Comparison of ENCODE assay signal across 8 cellular contexts in the genomic region with DNA sequence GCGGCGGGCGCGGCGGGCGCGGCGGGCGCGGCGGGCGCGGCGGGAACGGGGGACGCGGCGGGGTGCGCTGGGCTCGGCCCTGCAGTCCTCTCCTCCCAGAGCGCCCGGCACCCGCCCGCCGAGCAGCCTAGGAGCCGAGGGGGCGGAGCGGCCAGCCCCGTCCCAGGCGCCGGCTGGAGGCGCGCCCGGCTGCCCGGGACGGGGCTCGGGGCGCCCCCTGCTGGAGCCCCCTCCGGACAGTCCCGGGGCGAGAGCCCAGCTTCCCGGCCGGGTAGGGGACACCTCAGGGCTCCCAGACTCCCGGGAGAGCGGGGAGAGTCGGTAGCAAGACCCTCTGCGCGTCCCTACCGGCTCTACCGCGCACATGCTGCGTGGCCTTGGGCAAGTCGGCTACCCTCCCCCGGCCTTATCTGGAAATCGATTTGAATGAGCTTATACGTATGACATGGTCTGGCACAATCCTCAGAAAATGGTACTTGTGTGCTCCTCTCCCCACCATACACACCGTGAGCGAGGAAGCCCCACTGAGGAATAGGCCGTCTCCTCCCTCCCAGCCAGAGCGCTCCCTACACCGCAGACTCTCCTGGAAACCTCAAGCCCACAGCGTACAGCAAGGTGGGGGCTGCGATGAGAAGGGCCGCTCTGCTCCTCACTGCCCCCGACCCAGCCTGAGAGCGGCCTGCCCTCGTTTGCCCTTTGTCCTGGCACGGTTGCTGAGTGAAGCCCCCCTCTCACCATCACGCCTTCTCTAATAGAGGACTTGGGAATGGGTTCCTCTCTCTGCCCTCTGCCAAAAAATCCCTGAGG. TPM values are rescaled to one million over a fixed set of nuclear protein-coding genes. Genes with fewer than 3 reads are reported as not detected.
DNase-seq lines count a peak whose midpoint lies in the region; TF ChIP-seq lines count a peak whose summit lies in the region.

Gene DAPK2 (minus strand): TSS at position 139 of the 807 bp plus-strand sequence. CDS start 6,224 bp downstream, outside the sequence.

- no peak for TF ChIP-seq EP300 in suprapubic skin (IDR thresholded peaks at IDR 0.05)

- no peak within 1 kb of the TSS for H3K27ac Mint-ChIP-seq in activated naive CD4-positive, alpha-beta T cell treated with anti-CD3 and anti-CD28 coated beads, Interleukin-2, amount 50 U/mL, for 24 hours
- H3K27ac Mint-ChIP-seq in glutamatergic neuron (ENCODE audit: unreplicated experiment) = no peak within 1 kb of the TSS

- TF ChIP-seq CTCF in glutamatergic neuron (IDR thresholded peaks at IDR 0.05; ENCODE audit: partially characterized antibody, unreplicated experiment) (peak; percentile 75), osteoblast (IDR thresholded peaks at IDR 0.05; ENCODE audit: extremely low read depth, low read depth, low read length) (peak; percentile 60), suprapubic skin (IDR thresholded peaks at IDR 0.05) (peak; percentile 31 to 83)

- H3K36me3 ChIP-seq in osteoblast (ENCODE audit: insufficient read depth, low read length) (no peaks in the 10 kb centered on the region), suprapubic skin (no peaks in the 10 kb centered on the region)

- H3K36me3 Mint-ChIP-seq in activated naive CD4-positive, alpha-beta T cell treated with anti-CD3 and anti-CD28 coated beads, Interleukin-2, amount 50 U/mL, for 24 hours = no peaks in the 10 kb centered on the region
- no peaks in the 10 kb centered on the region for H3K36me3 Mint-ChIP-seq in glutamatergic neuron (ENCODE audit: unreplicated experiment)

- H3K27me3 ChIP-seq in osteoblast (ENCODE audit: insufficient read depth, low read length) = peaks cover 28% of the 10 kb centered on the region
- H3K27me3 ChIP-seq in suprapubic skin = no peaks in the 10 kb centered on the region

- no peaks in the 10 kb centered on the region for H3K79me2 ChIP-seq in osteoblast (ENCODE audit: insufficient read depth, low read length)

- no peaks in the 10 kb centered on the region for H3K9me3 Mint-ChIP-seq in activated naive CD4-positive, alpha-beta T cell treated with anti-CD3 and anti-CD28 coated beads, Interleukin-2, amount 50 U/mL, for 24 hours
- H3K9me3 Mint-ChIP-seq in glutamatergic neuron (ENCODE audit: unreplicated experiment) = peaks cover 4% of the 10 kb centered on the region

- H3K4me3 ChIP-seq in osteoblast (ENCODE audit: insufficient read depth, low read length) (peak within 1 kb of the TSS; percentile 73), suprapubic skin (peak within 1 kb of the TSS; percentile 59)

- peaks cover 13% of the 10 kb centered on the region for H3K4me1 Mint-ChIP-seq in activated naive CD4-positive, alpha-beta T cell treated with anti-CD3 and anti-CD28 coated beads, Interleukin-2, amount 50 U/mL, for 24 hours
- H3K4me1 Mint-ChIP-seq in glutamatergic neuron (ENCODE audit: low read depth, unreplicated experiment) = peaks cover 5% of the 10 kb centered on the region

- peak; percentile 71 for DNase-seq in NK-92 treated with Interleukin-12 subunit alpha and Interleukin-12 subunit beta, amount 100 ng/mL, for 24 hours (lab: John Stamatoyannopoulos, UW)
- no peak for DNase-seq in NK-92 (lab: John Stamatoyannopoulos, UW; ENCODE audit: unreplicated experiment)
- peak; percentile 85 for DNase-seq in HT-29 (ENCODE audit: low spot score)
- peak; percentile 19 for DNase-seq in SKM-1 (lab: John Stamatoyannopoulos, UW; ENCODE audit: unreplicated experiment)
- peak; percentile 69 for DNase-seq in glutamatergic neuron
- DNase-seq in osteoblast (ENCODE audit: insufficient read length, low spot score, missing footprints) = peak; percentile 99
- DNase-seq in suprapubic skin (ENCODE audit: low spot score in 2 of 2) = peak in 1 of 2 donors; percentile 71

- H3K4me2 ChIP-seq in osteoblast (ENCODE audit: insufficient read depth, low read length) = peak within 1 kb of the TSS; percentile 97

- peaks cover 6% of the 10 kb centered on the region for H4K20me1 ChIP-seq in osteoblast (ENCODE audit: insufficient read depth, low read length)

- H3K9me3 ChIP-seq in osteoblast (ENCODE audit: low read depth, low read length) (no peaks in the 10 kb centered on the region), suprapubic skin (no peaks in the 10 kb centered on the region)

- peaks cover 11% of the 10 kb centered on the region for H3K4me1 ChIP-seq in osteoblast (ENCODE audit: insufficient read depth, low read length)
- peaks cover 19% of the 10 kb centered on the region for H3K4me1 ChIP-seq in suprapubic skin

- H3K4me3 Mint-ChIP-seq in activated naive CD4-positive, alpha-beta T cell treated with anti-CD3 and anti-CD28 coated beads, Interleukin-2, amount 50 U/mL, for 24 hours = peak within 1 kb of the TSS; percentile 84
- H3K4me3 Mint-ChIP-seq in glutamatergic neuron (ENCODE audit: unreplicated experiment) = peak within 1 kb of the TSS; percentile 55

- H2AFZ ChIP-seq in osteoblast (ENCODE audit: low read length) = peak within 1 kb of the TSS; percentile 94

- H3K27me3 Mint-ChIP-seq in activated naive CD4-positive, alpha-beta T cell treated with anti-CD3 and anti-CD28 coated beads, Interleukin-2, amount 50 U/mL, for 24 hours = peaks cover 6% of the 10 kb centered on the region
- peaks cover 4% of the 10 kb centered on the region for H3K27me3 Mint-ChIP-seq in glutamatergic neuron (ENCODE audit: unreplicated experiment)

- TF ChIP-seq POLR2A in suprapubic skin (IDR thresholded peaks at IDR 0.05) = no peak

- H3K27ac ChIP-seq in osteoblast (ENCODE audit: low read depth, low read length) (peak within 1 kb of the TSS; percentile 18), suprapubic skin (peak within 1 kb of the TSS; percentile 52)

- whole genome bisulfite sequencing in suprapubic skin = 16% methylated on average over 12 of the region's 69 CpGs

RNA-seq across cellular contexts. Expression of gene DAPK2, which starts in this region (rescaled TPM):
- total RNA-seq in HT-29 (2014; rRNA removed; shearing (Covaris generic)) = 0.52 and 4.4 TPM in 2 replicates
- total RNA-seq in glutamatergic neuron (ENCODE audit: unreplicated experiment) (2.6 TPM), osteoblast (23.5 and 31.8 TPM in 2 replicates), suprapubic skin (10 to 100 TPM; 13.1 to 30.8 (median 26.4) TPM)
